In genomic region chr15:90740545-90740944, GRCh38 we compare ENCODE assay signal across 8 cellular contexts. TPM values are rescaled to one million over a fixed set of nuclear protein-coding genes. Genes with fewer than 3 reads are reported as not detected.
DNase-seq lines count a peak whose midpoint lies in the region; ATAC-seq, FAIRE-seq and TF ChIP-seq lines count a peak whose summit lies in the region.
"Not testable (repeated sequence)": the region's sequence is repeated elsewhere in the genome, so short reads cannot be mapped to it uniquely, and the experiment has no call there.

No MANE protein-coding gene starts in this region.

- H3K36me3 Mint-ChIP-seq in activated B cell treated with CpG ODN at 0.5 μM for 24 hours (ENCODE audit: low read depth) = peaks cover 22% of the 10 kb centered on the region
- H3K36me3 Mint-ChIP-seq in activated CD4-positive, alpha-beta memory T cell treated with anti-CD3 and anti-CD28 coated beads for 36 hours = peaks cover 26% of the 10 kb centered on the region

- H3K27ac Mint-ChIP-seq in activated B cell treated with CpG ODN at 0.5 μM for 24 hours = peak overlapping the region; percentile 56
- H3K27ac Mint-ChIP-seq in activated CD4-positive, alpha-beta memory T cell treated with anti-CD3 and anti-CD28 coated beads for 36 hours = not testable (repeated sequence)

- H4K20me1 ChIP-seq in K562 (replicated peaks; ENCODE audit: control insufficient read depth, insufficient read depth, low read length) = not testable (repeated sequence)

- in situ Hi-C loops in K562 (cut with MboI) = not testable (repeated sequence)

- not testable (repeated sequence) for H3K4me2 ChIP-seq in K562 (ENCODE audit: insufficient read depth, low read length)

- TF ChIP-seq EP300 in K562 (IDR thresholded peaks at IDR 0.05; ENCODE audit: low read length) = not testable (repeated sequence)

- TF ChIP-seq CTCF in activated B cell treated with CpG ODN at 0.5 μM for 24 hours (IDR thresholded peaks at IDR 0.05); K562 (IDR thresholded peaks at IDR 0.05 in 2 of 3, conservative IDR thresholded peaks at IDR 0.05 in 1 of 3; ENCODE audit: insufficient read depth in 2 of 3, low read depth in 1 of 3, low read length in 3 of 3): not testable (repeated sequence)

- H3K9ac ChIP-seq in K562 (ENCODE audit: insufficient read depth in 1 of 2, low read depth in 2 of 2, low read length in 2 of 2) = not testable (repeated sequence)

- not testable (repeated sequence) for FAIRE-seq in K562 (lab: Jason Lieb, UNC)

- not testable (repeated sequence) for H3K9me1 ChIP-seq in K562 (ENCODE audit: control insufficient read depth, insufficient read depth, low read length)

- not testable (repeated sequence) for BruUV-seq in K562 (replicated peaks; lab: Mats Ljungman, UMichigan)

- ATAC-seq in activated B cell treated with CpG ODN at 0.5 μM for 24 hours (ENCODE audit: low read depth) = not testable (repeated sequence)
- peak; percentile 23; the same call in 2 of the 3 replicates for ATAC-seq in K562
- ATAC-seq in stimulated activated naive CD8-positive, alpha-beta T cell treated with anti-CD3 and anti-CD28 coated beads, Interleukin-15, Interleukin-2, amounts not matched to agents 100 U/mL and 50 U/mL, for 24 hours = peak; percentile 36

- not testable (repeated sequence) for H3K9me3 ChIP-seq in K562 (replicated peaks; ENCODE audit: control insufficient read depth, insufficient read depth, low read depth, low read length)

- H3K27me3 Mint-ChIP-seq in activated B cell treated with CpG ODN at 0.5 μM for 24 hours; activated CD4-positive, alpha-beta memory T cell treated with anti-CD3 and anti-CD28 coated beads for 36 hours: not testable (repeated sequence)

- POLR2A ChIA-PET in activated B cell treated with CpG ODN at 0.5 μM for 24 hours (lab: Charles Lee) = interaction anchor here (0.7 kb wide), 1 partner anchor 30 kb away, joined by 3 read pairs; no protein-coding TSS in a partner anchor
- POLR2A ChIA-PET in activated CD4-positive, alpha-beta memory T cell treated with anti-CD3 and anti-CD28 coated beads for 36 hours (lab: Charles Lee) = interaction anchor here (1.0 kb wide), 1 partner anchor 23 kb away, joined by 3 read pairs; no protein-coding TSS in a partner anchor
- POLR2A ChIA-PET in K562 (lab: Yijun Ruan, JAX) = interaction anchor here (2.1 to 3.1 kb wide), 2 partner anchors 10 to 23 kb away, joined by 7 to 11 read pairs; partner anchors contain the start of gene BLM

- not testable (repeated sequence) for H3K4me3 Mint-ChIP-seq in activated B cell treated with CpG ODN at 0.5 μM for 24 hours; activated CD4-positive, alpha-beta memory T cell treated with anti-CD3 and anti-CD28 coated beads for 36 hours

- not testable (repeated sequence) for H3K9me3 Mint-ChIP-seq in activated B cell treated with CpG ODN at 0.5 μM for 24 hours
- H3K9me3 Mint-ChIP-seq in activated CD4-positive, alpha-beta memory T cell treated with anti-CD3 and anti-CD28 coated beads for 36 hours = peaks cover 15% of the 10 kb centered on the region

- intact Hi-C loops in activated B cell treated with CpG ODN at 0.5 μM for 24 hours (cut with micrococcal nuclease); activated CD4-positive, alpha-beta memory T cell treated with anti-CD3 and anti-CD28 coated beads for 36 hours (cut with micrococcal nuclease); K562 (cut with micrococcal nuclease): not testable (repeated sequence)

- not testable (repeated sequence) for H3K4me3 ChIP-seq in K562

- H3K27ac ChIP-seq in K562 (ENCODE audit: extremely low read depth, low read depth, low read length) = peak overlapping the region; percentile 30; the same call in 1 of the 3 replicates

- H3K36me3 ChIP-seq in K562 (ENCODE audit: control insufficient read depth, insufficient read depth, low read length) = peaks cover 32% of the 10 kb centered on the region

- not testable (repeated sequence) for H3K27me3 ChIP-seq in K562 (ENCODE audit: control insufficient read depth in 2 of 2, insufficient read depth in 2 of 2, low read length in 2 of 2)

- H2AFZ ChIP-seq in K562 (ENCODE audit: low read depth, low read length) = not testable (repeated sequence)

- CTCF ChIA-PET in activated B cell treated with CpG ODN at 0.5 μM for 24 hours (lab: Charles Lee); K562 (lab: Yijun Ruan, JAX; ENCODE audit: low intra/inter-chr PET ratio): not testable (repeated sequence)
- CTCF ChIA-PET in activated CD4-positive, alpha-beta memory T cell treated with anti-CD3 and anti-CD28 coated beads for 36 hours (lab: Charles Lee) = interaction anchor here (0.7 to 1.6 kb wide), 3 partner anchors 93 to 162 kb away, joined by 3 read pairs; no protein-coding TSS in a partner anchor

- H3K4me1 Mint-ChIP-seq in activated B cell treated with CpG ODN at 0.5 μM for 24 hours = peaks cover 23% of the 10 kb centered on the region
- H3K4me1 Mint-ChIP-seq in activated CD4-positive, alpha-beta memory T cell treated with anti-CD3 and anti-CD28 coated beads for 36 hours (ENCODE audit: low read depth) = peaks cover 30% of the 10 kb centered on the region

- WGBS in K562 (ENCODE audit: insufficient coverage, low coverage, missing lambda C conversion rate) = 57% methylated on average over 3 of the region's 3 CpGs

- not testable (repeated sequence) for TF ChIP-seq POLR2A in K562 (conservative IDR thresholded peaks at IDR 0.05)

- not testable (repeated sequence) for TF ChIP-seq RAD21 in K562 (CRISPR knock-in tag; conservative IDR thresholded peaks at IDR 0.05 in 1 of 2, IDR thresholded peaks at IDR 0.05 in 1 of 2)

- H3K79me2 ChIP-seq in K562 (ENCODE audit: control insufficient read depth, insufficient read depth, low read length) = peaks cover 68% of the 10 kb centered on the region

- not testable (repeated sequence) for H3K4me1 ChIP-seq in K562 (replicated peaks in 1 of 2; ENCODE audit: control insufficient read depth in 2 of 2, insufficient read depth in 2 of 2, low read length in 2 of 2)

- peak; percentile 48 for DNase-seq in CD1c-positive myeloid dendritic cell (ENCODE audit: extremely low spot score)
- DNase-seq in NCI-H82 (lab: John Stamatoyannopoulos, UW) = peak; percentile 44
- not testable (repeated sequence) for DNase-seq in activated B cell treated with CpG ODN at 0.5 μM for 24 hours
- peak; percentile 44 for DNase-seq in activated CD4-positive, alpha-beta memory T cell treated with anti-CD3 and anti-CD28 coated beads for 36 hours
- DNase-seq in activated effector memory CD4-positive, alpha-beta T cell treated with anti-CD3 and anti-CD28 coated beads, Interleukin-2, amount 50 U/mL, for 16 hours = peak; percentile 64
- DNase-seq in K562 (ENCODE audit: extremely low read depth in 1 of 4, low spot score in 3 of 4) = peak in 1 of 4 experiments; percentile 25
- DNase-seq in stimulated activated CD4-positive, alpha-beta T cell treated with anti-CD3 and anti-CD28 coated beads, Interleukin-2, amount 100 ng/mL, for 4 hours (ENCODE audit: low read depth) = peak; percentile 11
- peak; percentile 16 for DNase-seq in stimulated activated naive CD8-positive, alpha-beta T cell treated with anti-CD3 and anti-CD28 coated beads, Interleukin-15, Interleukin-2, amounts not matched to agents 100 U/mL and 50 U/mL, for 24 hours

RNA-seq across cellular contexts. Expression of gene BLM, which starts 23.4 kb away (rescaled TPM):
- total RNA-seq in activated B cell treated with CpG ODN at 0.5 μM for 24 hours (18.2 and 23.4 TPM in 2 replicates), K562 (2014; rRNA removed) (37.9 and 52.4 TPM in 2 replicates), K562 (2014; rRNA removed; fragmentation: Illumina TruSeq; extraction: Trizol) (56.0 and 62.5 TPM in 2 replicates), K562 (2015; rRNA removed; fragmentation: Illumina TruSeq; extraction: Trizol) (49.5 and 51.5 TPM in 2 replicates), K562 (2021) (43.4 and 43.9 TPM in 2 replicates)
- 10 to 100 TPM; 65.6 to 68.7 TPM for total RNA-seq in activated CD4-positive, alpha-beta memory T cell treated with anti-CD3 and anti-CD28 coated beads for 36 hours
- total RNA-seq in K562 (2011; cell fraction: chromatin; rRNA removed; ENCODE audit: low replicate concordance) = 33.0 and 98.2 TPM in 2 replicates
- total RNA-seq in K562 (2011; cell fraction: nucleolus; rRNA removed) = 9.7 and 20.7 TPM in 2 replicates
- 25.2 and 32.3 TPM in 2 replicates for total RNA-seq in K562 (2011; cell fraction: nucleoplasm; rRNA removed)
- polyA plus RNA-seq in K562 (2011; rRNA removed) (36.5 and 45.5 TPM in 2 replicates), K562 (2014; fragmentation: Illumina TruSeq; extraction: Trizol) (28.0 and 41.6 TPM in 2 replicates), K562 (2014; fragmentation: Nextera tagmentation; extraction: Ambion mirVana) (10 to 100 TPM; 21.0 to 29.7 TPM), K562 (2014; rRNA removed) (22.6 and 35.7 TPM in 2 replicates)
- polyA plus RNA-seq in K562 (2011; cell fraction: cytosol; rRNA removed) = 13.9 and 18.1 TPM in 2 replicates
- 47.2 and 66.0 TPM in 2 replicates for polyA plus RNA-seq in K562 (2011; cell fraction: nucleus; rRNA removed)
- 24.4 and 33.5 TPM in 2 replicates for polyA plus RNA-seq in K562 (2012)
- polyA minus RNA-seq in K562 (2011; rRNA and poly(A)+ RNA removed) = 76.2 and 80.4 TPM in 2 replicates
- polyA minus RNA-seq in K562 (2011; cell fraction: cytosol; rRNA and poly(A)+ RNA removed) = 11.6 and 17.2 TPM in 2 replicates
- 14.8 and 27.4 TPM in 2 replicates for polyA minus RNA-seq in K562 (2011; cell fraction: nucleus; rRNA and poly(A)+ RNA removed)
